Comparison of ENCODE assay signal across 2 cellular contexts in genomic region chr15:59170998-59171397, GRCh38.
TF ChIP-seq lines count a peak whose summit lies in the region.

No MANE protein-coding gene starts in this region.

TF ChIP-seq in IMR-90, 13 proteins besides CTCF, POLR2A, EP300 and RAD21:
- TF ChIP-seq ELK1 (IDR thresholded peaks at IDR 0.05; ENCODE audit: borderline replicate concordance, low read depth, low read length) (no peak), MAFK (IDR thresholded peaks at IDR 0.05; ENCODE audit: low read depth, low read length) (no peak), MAZ (IDR thresholded peaks at IDR 0.05; ENCODE audit: borderline replicate concordance, low read depth, low read length) (no peak), FOS (IDR thresholded peaks at IDR 0.05; ENCODE audit: low read depth, low read length) (no peak), MXI1 (IDR thresholded peaks at IDR 0.05; ENCODE audit: borderline replicate concordance, low read depth, low read length) (no peak), CHD1 (IDR thresholded peaks at IDR 0.05; ENCODE audit: low read depth, low read length) (no peak), SMC3 (IDR thresholded peaks at IDR 0.05; ENCODE audit: low read depth, low read length) (no peak), RFX5 (IDR thresholded peaks at IDR 0.05; ENCODE audit: low read depth, low read length) (no peak), CEBPB (IDR thresholded peaks at IDR 0.05; ENCODE audit: low read depth, low read length) (no peak)
- TF ChIP-seq, protein P1, sequence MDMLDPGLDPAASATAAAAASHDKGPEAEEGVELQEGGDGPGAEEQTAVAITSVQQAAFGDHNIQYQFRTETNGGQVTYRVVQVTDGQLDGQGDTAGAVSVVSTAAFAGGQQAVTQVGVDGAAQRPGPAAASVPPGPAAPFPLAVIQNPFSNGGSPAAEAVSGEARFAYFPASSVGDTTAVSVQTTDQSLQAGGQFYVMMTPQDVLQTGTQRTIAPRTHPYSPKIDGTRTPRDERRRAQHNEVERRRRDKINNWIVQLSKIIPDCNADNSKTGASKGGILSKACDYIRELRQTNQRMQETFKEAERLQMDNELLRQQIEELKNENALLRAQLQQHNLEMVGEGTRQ (IDR thresholded peaks at IDR 0.05; ENCODE audit: low read depth, low read length) = no peak

TF ChIP-seq in K562, 482 proteins besides CTCF, POLR2A, EP300 and RAD21:
- peak; percentile 75 for TF ChIP-seq ZNF263 (CRISPR knock-in tag; IDR thresholded peaks at IDR 0.05; ENCODE audit: borderline replicate concordance)
- TF ChIP-seq, protein P2, sequence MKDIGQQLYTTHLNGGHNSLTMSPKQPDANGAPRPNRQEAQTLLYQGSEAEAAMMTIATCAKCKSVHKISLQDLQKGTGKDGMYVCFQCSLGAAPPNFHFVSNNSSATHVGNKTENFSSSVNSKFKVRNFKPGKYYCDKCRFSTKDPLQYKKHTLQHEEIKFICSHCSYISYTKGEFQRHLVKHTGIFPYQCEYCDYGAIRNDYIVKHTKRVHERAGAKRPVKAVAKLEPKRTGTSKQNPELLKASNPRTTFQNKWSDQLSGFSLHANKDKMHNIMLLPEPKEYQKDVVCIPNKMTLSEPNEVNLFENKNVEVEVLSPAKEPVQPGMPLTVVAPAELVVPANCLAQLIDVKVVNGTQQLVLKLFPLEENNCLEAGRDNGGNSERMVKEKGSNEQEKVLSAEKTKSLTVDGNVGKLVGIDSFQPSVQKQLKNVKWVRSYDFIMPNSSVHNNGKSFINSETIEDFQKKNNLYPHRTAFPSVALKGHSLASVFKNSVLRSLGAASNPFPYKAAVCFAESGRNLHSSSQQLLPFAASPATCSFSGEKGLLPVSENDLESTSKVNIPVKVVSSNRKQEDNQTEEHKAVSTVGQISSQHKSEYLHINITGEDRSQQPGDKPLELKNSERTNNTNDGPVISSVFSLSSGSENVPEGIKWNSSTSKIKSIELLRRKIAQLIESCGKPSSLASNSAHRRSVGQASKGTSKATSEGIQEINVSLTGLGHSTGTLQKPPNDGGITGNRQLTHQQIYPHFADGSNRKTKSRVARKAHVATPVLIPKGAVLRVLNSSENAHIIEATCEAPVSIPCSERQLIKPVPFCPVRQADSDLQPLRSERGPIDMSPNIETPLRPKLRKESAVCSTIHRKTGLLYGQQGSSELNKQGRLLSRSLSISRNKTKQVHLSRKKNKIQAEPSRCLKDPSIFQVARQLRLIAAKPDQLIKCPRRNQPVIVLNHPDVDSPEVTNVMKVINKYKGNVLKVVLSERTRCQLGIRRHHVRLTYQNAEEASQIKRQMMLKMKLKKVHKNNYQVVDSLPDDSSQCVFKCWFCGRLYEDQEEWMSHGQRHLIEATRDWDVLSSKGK (CRISPR knock-in tag; IDR thresholded peaks at IDR 0.05) = no peak
